In the genomic region with DNA sequence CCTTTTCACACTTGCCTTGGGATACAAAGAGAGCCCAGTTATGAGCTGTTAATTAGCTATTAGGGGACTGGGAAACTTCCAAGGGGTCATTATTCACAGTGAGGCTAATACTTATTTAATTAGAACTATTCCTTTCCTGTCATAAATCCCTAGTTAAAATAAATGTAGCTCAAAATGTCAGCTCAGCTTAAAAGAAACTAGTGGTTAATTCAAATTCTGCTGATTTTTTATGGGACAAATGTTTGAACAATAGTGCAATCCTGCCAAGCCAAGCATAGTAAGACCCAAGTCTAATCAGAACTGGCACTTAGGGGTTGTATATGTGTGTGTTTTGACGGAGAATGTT, we compare ENCODE assay signal across 26 cellular contexts.
"Had no signal": no experiment of that assay in that cellular context is flagged by ENCODE, and none has a peak within 500 bp of the region (broad histone marks: within the 10 kb centered on the region; RNA-seq: fewer than 3 reads in every experiment).

No MANE protein-coding gene starts in this region.

- DNase-seq: activated CD4-positive, alpha-beta T cell treated with anti-CD3 and anti-CD28 coated beads for 1 hour; activated CD8-positive, alpha-beta T cell treated with anti-CD3 and anti-CD28 coated beads, Interleukin-2, amount 10 ng/mL, durations not matched to agents 7 days and 5 days; activated naive CD4-positive, alpha-beta T cell treated with anti-CD3 and anti-CD28 coated beads, Interleukin-2, amount 50 U/mL, for 16 hours; activated T-cell treated with anti-CD3 and anti-CD28 coated beads, Interleukin-2, amount 50 U/mL, for 24 hours; adrenal gland; cerebellar nuclear complex; cortex of kidney; effector CD4-positive, alpha-beta T cell; heart left ventricle; immature natural killer cell; kidney glomerular epithelial cell; left ventricle myocardium superior; pancreas; sigmoid colon; stimulated activated CD4-positive, alpha-beta T cell treated with anti-CD3 and anti-CD28 coated beads, Interleukin-4, amount 100 ng/mL, for 4 hours; stimulated activated naive CD8-positive, alpha-beta T cell treated with anti-CD3 and anti-CD28 coated beads, Interleukin-15, Interleukin-2, amounts not matched to agents 100 U/mL and 50 U/mL, for 24 hours; T-helper 2 cell; transverse colon; uterus had no signal

- H3K4me1 ChIP-seq: adrenal gland, gastroesophageal sphincter, pancreas, sigmoid colon, suprapubic skin, transverse colon, uterus had no signal

- H3K27me3 Mint-ChIP-seq: activated T-cell treated with anti-CD3 and anti-CD28 coated beads, Interleukin-2, amount 50 U/mL, for 24 hours had no signal

- FAIRE-seq: astrocyte, bronchial epithelial cell, pancreas had no signal

- H3K9me3 ChIP-seq: adrenal gland, gastroesophageal sphincter, heart left ventricle, neutrophil, pancreas, sigmoid colon, suprapubic skin, transverse colon, uterus had no signal

- H3K9me3 Mint-ChIP-seq: immature natural killer cell had no signal

- H3K36me3 ChIP-seq: adrenal gland, gastroesophageal sphincter, heart left ventricle, neutrophil, pancreas, sigmoid colon, suprapubic skin, transverse colon, uterus had no signal

- H3K27me3 ChIP-seq: adrenal gland, neutrophil, pancreas, sigmoid colon, suprapubic skin, transverse colon, uterus had no signal

- H3K4me3 ChIP-seq: adrenal gland, gastroesophageal sphincter, heart left ventricle, pancreas, sigmoid colon, suprapubic skin, transverse colon, uterus had no signal

- ATAC-seq: activated CD8-positive, alpha-beta T cell treated with anti-CD3 and anti-CD28 coated beads, Interleukin-2, amount 10 ng/mL, durations not matched to agents 7 days and 5 days; esophagus mucosa; gastroesophageal sphincter; heart left ventricle; left ventricle myocardium superior; pancreas; stimulated activated naive CD8-positive, alpha-beta T cell treated with anti-CD3 and anti-CD28 coated beads, Interleukin-15, Interleukin-2, amounts not matched to agents 100 U/mL and 50 U/mL, for 24 hours had no signal

- H3K4me3 Mint-ChIP-seq: activated CD8-positive, alpha-beta T cell treated with anti-CD3 and anti-CD28 coated beads, Interleukin-2, amount 10 ng/mL, durations not matched to agents 7 days and 5 days; activated T-cell treated with anti-CD3 and anti-CD28 coated beads, Interleukin-2, amount 50 U/mL, for 24 hours; immature natural killer cell had no signal

- H3K27ac ChIP-seq: adrenal gland, gastroesophageal sphincter, neutrophil, pancreas, sigmoid colon, suprapubic skin, transverse colon, uterus, VCaP had no signal
